Comparison of ENCODE assay signal across 34 cellular contexts in genomic region chr5:5371005-5371404, GRCh38.
"Had no signal": no experiment of that assay in that cellular context is flagged by ENCODE, and none has a peak within 500 bp of the region (broad histone marks: within the 10 kb centered on the region; RNA-seq: fewer than 3 reads in every experiment).

No MANE protein-coding gene starts in this region.

- ATAC-seq: activated CD4-positive, alpha-beta T cell treated with anti-CD3 and anti-CD28 coated beads for 36 hours; activated CD4-positive, CD25-positive, alpha-beta regulatory T cell treated with anti-CD3 and anti-CD28 coated beads, Interleukin-2, amount 50 U/mL, for 24 hours; activated CD8-positive, alpha-beta T cell treated with anti-CD3 and anti-CD28 coated beads, Interleukin-2, amount 10 ng/mL, durations not matched to agents 7 days and 5 days; activated naive CD4-positive, alpha-beta T cell treated with anti-CD3 and anti-CD28 coated beads, Interleukin-2, amount 50 U/mL, for 72 hours; activated T-cell treated with anti-CD3 and anti-CD28 coated beads, Interleukin-2, amount 50 U/mL, for 4 hours; activated T-cell treated with anti-CD3 and anti-CD28 coated beads, Interleukin-2, amount 50 U/mL, for 72 hours; activated T-helper 17 cell treated with anti-CD3 and anti-CD28 coated beads, Interleukin-2, amount 50 U/mL, for 72 hours; body of pancreas; WTC11 had no signal

- H3K27me3 ChIP-seq: adrenal gland, body of pancreas, brain microvascular endothelial cell, breast epithelium had no signal

- H3K36me3 ChIP-seq: adrenal gland, brain microvascular endothelial cell, breast epithelium, WERI-Rb-1 had no signal

- H3K27ac ChIP-seq: adrenal gland, body of pancreas, brain microvascular endothelial cell, breast epithelium, coronary artery, WERI-Rb-1 had no signal

- DNase-seq: activated CD4-positive, alpha-beta memory T cell treated with anti-CD3 and anti-CD28 coated beads, Interleukin-2, amount 10 ng/mL, durations not matched to agents 7 days and 5 days; activated CD4-positive, alpha-beta T cell treated with anti-CD3 and anti-CD28 coated beads for 1 hour; activated CD4-positive, alpha-beta T cell treated with anti-CD3 and anti-CD28 coated beads for 36 hours; activated CD4-positive, alpha-beta T cell treated with anti-CD3 and anti-CD28 coated beads for 48 hours; activated CD4-positive, alpha-beta T cell treated with anti-CD3 and anti-CD28 coated beads, Interleukin-2, amount 10 ng/mL, durations not matched to agents 7 days and 5 days; activated CD4-positive, alpha-beta T cell treated with anti-CD3 and anti-CD28 coated beads, Interleukin-2, amount 50 U/mL, for 48 hours; activated CD4-positive, CD25-positive, alpha-beta regulatory T cell; activated CD8-positive, alpha-beta memory T cell treated with anti-CD3 and anti-CD28 coated beads, Interleukin-2, amount 50 U/mL, for 4 hours; activated CD8-positive, alpha-beta T cell treated with anti-CD3 and anti-CD28 coated beads, Interleukin-2, amount 10 ng/mL, durations not matched to agents 7 days and 5 days; activated effector memory CD4-positive, alpha-beta T cell treated with anti-CD3 and anti-CD28 coated beads, Interleukin-2, amount 50 U/mL, for 16 hours; activated gamma-delta T cell treated with Interleukin-2 at 50 U/mL for 16 hours; activated naive CD4-positive, alpha-beta T cell; activated naive CD4-positive, alpha-beta T cell treated with anti-CD3 and anti-CD28 coated beads for 36 hours; activated naive CD4-positive, alpha-beta T cell treated with anti-CD3 and anti-CD28 coated beads, Interleukin-2, amount 50 U/mL, for 16 hours; activated naive CD8-positive, alpha-beta T cell treated with anti-CD3 and anti-CD28 coated beads for 36 hours; activated T-cell treated with anti-CD3 and anti-CD28 coated beads for 4 hours; activated T-cell treated with anti-CD3 and anti-CD28 coated beads, Interleukin-2, amount 50 U/mL, for 1 hour; activated T-cell treated with anti-CD3 and anti-CD28 coated beads, Interleukin-2, amount 50 U/mL, for 4 hours; activated T-cell treated with anti-CD3 and anti-CD28 coated beads, Interleukin-2, amount 50 U/mL, for 72 hours; adrenal gland; amniotic stem cell; aorta; body of pancreas; brain microvascular endothelial cell; central memory CD4-positive, alpha-beta T cell; T-helper 2 cell; T-helper 9 cell; WERI-Rb-1 had no signal

- H3K4me3 ChIP-seq: adrenal gland, body of pancreas, breast epithelium, coronary artery had no signal

- H3K9me3 ChIP-seq: adrenal gland, body of pancreas, breast epithelium had no signal

- H3K4me1 ChIP-seq: adrenal gland, body of pancreas, breast epithelium had no signal
